1 cellular context compared by ENCODE assay signal in the genomic region with DNA sequence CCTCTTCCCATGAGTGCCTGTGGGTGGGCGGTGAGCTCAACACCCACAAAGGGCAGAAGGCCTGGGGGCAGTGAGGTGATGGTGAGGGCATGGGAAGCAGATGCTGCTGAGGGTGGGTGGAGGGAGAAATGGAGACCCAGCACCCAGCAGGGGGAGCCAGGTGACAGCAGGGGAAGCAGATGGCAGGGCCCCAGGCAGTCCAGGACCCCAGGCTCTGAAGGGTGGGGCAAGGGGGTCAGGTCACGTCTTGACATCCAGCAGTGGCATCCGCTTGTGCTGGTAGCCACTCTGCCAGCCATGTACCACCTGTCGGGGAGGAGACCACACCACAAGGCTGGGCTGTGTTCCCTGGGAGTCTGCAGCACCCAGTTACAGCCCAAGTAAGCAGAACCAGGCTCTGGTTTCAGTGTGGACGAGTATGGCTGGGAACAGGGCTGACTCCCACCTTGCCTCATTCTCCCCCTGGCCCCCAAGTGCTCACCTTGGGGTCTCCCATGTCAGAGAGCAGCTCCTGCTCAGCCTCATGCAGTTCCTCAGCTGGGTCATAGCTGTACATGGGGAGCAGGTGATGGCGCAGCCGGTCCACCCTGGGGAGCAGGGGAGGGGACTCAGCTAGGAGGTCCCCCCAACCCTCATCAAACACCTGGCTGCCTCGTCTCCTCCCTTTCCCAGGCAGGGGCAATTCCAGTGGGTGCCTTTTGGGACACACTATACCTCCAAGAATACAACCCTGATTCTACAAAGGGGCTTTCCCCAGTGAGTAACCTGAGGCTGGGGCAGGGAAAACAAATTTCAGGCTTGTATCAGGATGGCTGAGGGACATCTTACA.
TF ChIP-seq lines count a peak whose summit lies in the region.

No MANE protein-coding gene starts in this region.

TF ChIP-seq in WTC11, 78 proteins besides CTCF, POLR2A, EP300 and RAD21 (continued from another document and continues in another):
- TF ChIP-seq, protein P1, sequence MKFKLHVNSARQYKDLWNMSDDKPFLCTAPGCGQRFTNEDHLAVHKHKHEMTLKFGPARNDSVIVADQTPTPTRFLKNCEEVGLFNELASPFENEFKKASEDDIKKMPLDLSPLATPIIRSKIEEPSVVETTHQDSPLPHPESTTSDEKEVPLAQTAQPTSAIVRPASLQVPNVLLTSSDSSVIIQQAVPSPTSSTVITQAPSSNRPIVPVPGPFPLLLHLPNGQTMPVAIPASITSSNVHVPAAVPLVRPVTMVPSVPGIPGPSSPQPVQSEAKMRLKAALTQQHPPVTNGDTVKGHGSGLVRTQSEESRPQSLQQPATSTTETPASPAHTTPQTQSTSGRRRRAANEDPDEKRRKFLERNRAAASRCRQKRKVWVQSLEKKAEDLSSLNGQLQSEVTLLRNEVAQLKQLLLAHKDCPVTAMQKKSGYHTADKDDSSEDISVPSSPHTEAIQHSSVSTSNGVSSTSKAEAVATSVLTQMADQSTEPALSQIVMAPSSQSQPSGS (CRISPR knock-in tag; IDR thresholded peaks at IDR 0.05; ENCODE audit: borderline replicate concordance, low read depth), result peak; percentile 36; the same call in 1 of the 2 replicates
- peak; percentile 83; the same call in 1 of the 2 replicates for TF ChIP-seq NFE2L1 (CRISPR knock-in tag; IDR thresholded peaks at IDR 0.05)
- TF ChIP-seq JAZF1 (CRISPR knock-in tag; IDR thresholded peaks at IDR 0.05), result no peak
- TF ChIP-seq SMAD3 (CRISPR knock-in tag; IDR thresholded peaks at IDR 0.05; ENCODE audit: borderline replicate concordance), result no peak
- TF ChIP-seq, protein P2, sequence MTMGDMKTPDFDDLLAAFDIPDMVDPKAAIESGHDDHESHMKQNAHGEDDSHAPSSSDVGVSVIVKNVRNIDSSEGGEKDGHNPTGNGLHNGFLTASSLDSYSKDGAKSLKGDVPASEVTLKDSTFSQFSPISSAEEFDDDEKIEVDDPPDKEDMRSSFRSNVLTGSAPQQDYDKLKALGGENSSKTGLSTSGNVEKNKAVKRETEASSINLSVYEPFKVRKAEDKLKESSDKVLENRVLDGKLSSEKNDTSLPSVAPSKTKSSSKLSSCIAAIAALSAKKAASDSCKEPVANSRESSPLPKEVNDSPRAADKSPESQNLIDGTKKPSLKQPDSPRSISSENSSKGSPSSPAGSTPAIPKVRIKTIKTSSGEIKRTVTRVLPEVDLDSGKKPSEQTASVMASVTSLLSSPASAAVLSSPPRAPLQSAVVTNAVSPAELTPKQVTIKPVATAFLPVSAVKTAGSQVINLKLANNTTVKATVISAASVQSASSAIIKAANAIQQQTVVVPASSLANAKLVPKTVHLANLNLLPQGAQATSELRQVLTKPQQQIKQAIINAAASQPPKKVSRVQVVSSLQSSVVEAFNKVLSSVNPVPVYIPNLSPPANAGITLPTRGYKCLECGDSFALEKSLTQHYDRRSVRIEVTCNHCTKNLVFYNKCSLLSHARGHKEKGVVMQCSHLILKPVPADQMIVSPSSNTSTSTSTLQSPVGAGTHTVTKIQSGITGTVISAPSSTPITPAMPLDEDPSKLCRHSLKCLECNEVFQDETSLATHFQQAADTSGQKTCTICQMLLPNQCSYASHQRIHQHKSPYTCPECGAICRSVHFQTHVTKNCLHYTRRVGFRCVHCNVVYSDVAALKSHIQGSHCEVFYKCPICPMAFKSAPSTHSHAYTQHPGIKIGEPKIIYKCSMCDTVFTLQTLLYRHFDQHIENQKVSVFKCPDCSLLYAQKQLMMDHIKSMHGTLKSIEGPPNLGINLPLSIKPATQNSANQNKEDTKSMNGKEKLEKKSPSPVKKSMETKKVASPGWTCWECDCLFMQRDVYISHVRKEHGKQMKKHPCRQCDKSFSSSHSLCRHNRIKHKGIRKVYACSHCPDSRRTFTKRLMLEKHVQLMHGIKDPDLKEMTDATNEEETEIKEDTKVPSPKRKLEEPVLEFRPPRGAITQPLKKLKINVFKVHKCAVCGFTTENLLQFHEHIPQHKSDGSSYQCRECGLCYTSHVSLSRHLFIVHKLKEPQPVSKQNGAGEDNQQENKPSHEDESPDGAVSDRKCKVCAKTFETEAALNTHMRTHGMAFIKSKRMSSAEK (CRISPR knock-in tag; IDR thresholded peaks at IDR 0.05; ENCODE audit: borderline replicate concordance), result peak; percentile 90
- TF ChIP-seq RELA (CRISPR knock-in tag; IDR thresholded peaks at IDR 0.05; ENCODE audit: borderline replicate concordance), result peak; percentile 85; the same call in 1 of the 2 replicates
- TF ChIP-seq SOX15 (CRISPR knock-in tag; IDR thresholded peaks at IDR 0.05), result no peak
- 0 out of 2 replicates have a peak, but pooled peaks have one; percentile 50 for TF ChIP-seq ZBTB21 (CRISPR knock-in tag; IDR thresholded peaks at IDR 0.05; ENCODE audit: borderline replicate concordance)
- no peak for TF ChIP-seq GTF2I (CRISPR knock-in tag; conservative IDR thresholded peaks at IDR 0.05)
- TF ChIP-seq, protein P3, sequence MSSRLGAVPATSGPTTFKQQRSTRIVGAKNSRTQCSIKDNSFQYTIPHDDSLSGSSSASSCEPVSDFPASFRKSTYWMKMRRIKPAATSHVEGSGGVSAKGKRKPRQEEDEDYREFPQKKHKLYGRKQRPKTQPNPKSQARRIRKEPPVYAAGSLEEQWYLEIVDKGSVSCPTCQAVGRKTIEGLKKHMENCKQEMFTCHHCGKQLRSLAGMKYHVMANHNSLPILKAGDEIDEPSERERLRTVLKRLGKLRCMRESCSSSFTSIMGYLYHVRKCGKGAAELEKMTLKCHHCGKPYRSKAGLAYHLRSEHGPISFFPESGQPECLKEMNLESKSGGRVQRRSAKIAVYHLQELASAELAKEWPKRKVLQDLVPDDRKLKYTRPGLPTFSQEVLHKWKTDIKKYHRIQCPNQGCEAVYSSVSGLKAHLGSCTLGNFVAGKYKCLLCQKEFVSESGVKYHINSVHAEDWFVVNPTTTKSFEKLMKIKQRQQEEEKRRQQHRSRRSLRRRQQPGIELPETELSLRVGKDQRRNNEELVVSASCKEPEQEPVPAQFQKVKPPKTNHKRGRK (CRISPR knock-in tag; IDR thresholded peaks at IDR 0.05; ENCODE audit: borderline replicate concordance), result 0 out of 2 replicates have a peak, but pooled peaks have one; percentile 42
- TF ChIP-seq SP1 (CRISPR knock-in tag; conservative IDR thresholded peaks at IDR 0.05), result peak; percentile 90
- no peak for TF ChIP-seq NR3C1 (CRISPR knock-in tag; conservative IDR thresholded peaks at IDR 0.05; ENCODE audit: low read depth)
- TF ChIP-seq ZNF263 (CRISPR knock-in tag; IDR thresholded peaks at IDR 0.05; ENCODE audit: low read depth), result no peak
- TF ChIP-seq ZNF416 (CRISPR knock-in tag; IDR thresholded peaks at IDR 0.05), result peak; percentile 99
- no peak for TF ChIP-seq HMGA2 (CRISPR knock-in tag; IDR thresholded peaks at IDR 0.05)
- no peak for TF ChIP-seq CBFB (CRISPR knock-in tag; IDR thresholded peaks at IDR 0.05; ENCODE audit: low read depth)
- peak; percentile 98 for TF ChIP-seq EMX1 (CRISPR knock-in tag; IDR thresholded peaks at IDR 0.05)
- TF ChIP-seq, protein P4, sequence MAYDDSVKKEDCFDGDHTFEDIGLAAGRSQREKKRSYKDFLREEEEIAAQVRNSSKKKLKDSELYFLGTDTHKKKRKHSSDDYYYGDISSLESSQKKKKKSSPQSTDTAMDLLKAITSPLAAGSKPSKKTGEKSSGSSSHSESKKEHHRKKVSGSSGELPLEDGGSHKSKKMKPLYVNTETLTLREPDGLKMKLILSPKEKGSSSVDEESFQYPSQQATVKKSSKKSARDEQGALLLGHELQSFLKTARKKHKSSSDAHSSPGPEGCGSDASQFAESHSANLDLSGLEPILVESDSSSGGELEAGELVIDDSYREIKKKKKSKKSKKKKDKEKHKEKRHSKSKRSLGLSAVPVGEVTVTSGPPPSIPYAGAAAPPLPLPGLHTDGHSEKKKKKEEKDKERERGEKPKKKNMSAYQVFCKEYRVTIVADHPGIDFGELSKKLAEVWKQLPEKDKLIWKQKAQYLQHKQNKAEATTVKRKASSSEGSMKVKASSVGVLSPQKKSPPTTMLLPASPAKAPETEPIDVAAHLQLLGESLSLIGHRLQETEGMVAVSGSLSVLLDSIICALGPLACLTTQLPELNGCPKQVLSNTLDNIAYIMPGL (CRISPR knock-in tag; IDR thresholded peaks at IDR 0.05), result no peak; the same call in 1 of the 2 replicates
- TF ChIP-seq ESRRA (CRISPR knock-in tag; IDR thresholded peaks at IDR 0.05; ENCODE audit: borderline replicate concordance), result peak; percentile 82; the same call in 1 of the 2 replicates
- TF ChIP-seq FOXP1 (CRISPR knock-in tag; IDR thresholded peaks at IDR 0.05; ENCODE audit: borderline replicate concordance), result peak; percentile 98
- TF ChIP-seq, protein P5, sequence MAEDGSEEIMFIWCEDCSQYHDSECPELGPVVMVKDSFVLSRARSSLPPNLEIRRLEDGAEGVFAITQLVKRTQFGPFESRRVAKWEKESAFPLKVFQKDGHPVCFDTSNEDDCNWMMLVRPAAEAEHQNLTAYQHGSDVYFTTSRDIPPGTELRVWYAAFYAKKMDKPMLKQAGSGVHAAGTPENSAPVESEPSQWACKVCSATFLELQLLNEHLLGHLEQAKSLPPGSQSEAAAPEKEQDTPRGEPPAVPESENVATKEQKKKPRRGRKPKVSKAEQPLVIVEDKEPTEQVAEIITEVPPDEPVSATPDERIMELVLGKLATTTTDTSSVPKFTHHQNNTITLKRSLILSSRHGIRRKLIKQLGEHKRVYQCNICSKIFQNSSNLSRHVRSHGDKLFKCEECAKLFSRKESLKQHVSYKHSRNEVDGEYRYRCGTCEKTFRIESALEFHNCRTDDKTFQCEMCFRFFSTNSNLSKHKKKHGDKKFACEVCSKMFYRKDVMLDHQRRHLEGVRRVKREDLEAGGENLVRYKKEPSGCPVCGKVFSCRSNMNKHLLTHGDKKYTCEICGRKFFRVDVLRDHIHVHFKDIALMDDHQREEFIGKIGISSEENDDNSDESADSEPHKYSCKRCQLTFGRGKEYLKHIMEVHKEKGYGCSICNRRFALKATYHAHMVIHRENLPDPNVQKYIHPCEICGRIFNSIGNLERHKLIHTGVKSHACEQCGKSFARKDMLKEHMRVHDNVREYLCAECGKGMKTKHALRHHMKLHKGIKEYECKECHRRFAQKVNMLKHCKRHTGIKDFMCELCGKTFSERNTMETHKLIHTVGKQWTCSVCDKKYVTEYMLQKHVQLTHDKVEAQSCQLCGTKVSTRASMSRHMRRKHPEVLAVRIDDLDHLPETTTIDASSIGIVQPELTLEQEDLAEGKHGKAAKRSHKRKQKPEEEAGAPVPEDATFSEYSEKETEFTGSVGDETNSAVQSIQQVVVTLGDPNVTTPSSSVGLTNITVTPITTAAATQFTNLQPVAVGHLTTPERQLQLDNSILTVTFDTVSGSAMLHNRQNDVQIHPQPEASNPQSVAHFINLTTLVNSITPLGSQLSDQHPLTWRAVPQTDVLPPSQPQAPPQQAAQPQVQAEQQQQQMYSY (CRISPR knock-in tag; IDR thresholded peaks at IDR 0.05), result no peak
- TF ChIP-seq, protein P6, sequence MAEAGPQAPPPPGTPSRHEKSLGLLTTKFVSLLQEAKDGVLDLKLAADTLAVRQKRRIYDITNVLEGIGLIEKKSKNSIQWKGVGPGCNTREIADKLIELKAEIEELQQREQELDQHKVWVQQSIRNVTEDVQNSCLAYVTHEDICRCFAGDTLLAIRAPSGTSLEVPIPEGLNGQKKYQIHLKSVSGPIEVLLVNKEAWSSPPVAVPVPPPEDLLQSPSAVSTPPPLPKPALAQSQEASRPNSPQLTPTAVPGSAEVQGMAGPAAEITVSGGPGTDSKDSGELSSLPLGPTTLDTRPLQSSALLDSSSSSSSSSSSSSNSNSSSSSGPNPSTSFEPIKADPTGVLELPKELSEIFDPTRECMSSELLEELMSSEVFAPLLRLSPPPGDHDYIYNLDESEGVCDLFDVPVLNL (CRISPR knock-in tag; IDR thresholded peaks at IDR 0.05; ENCODE audit: borderline replicate concordance, low read depth), result no peak
- TF ChIP-seq, protein P7, sequence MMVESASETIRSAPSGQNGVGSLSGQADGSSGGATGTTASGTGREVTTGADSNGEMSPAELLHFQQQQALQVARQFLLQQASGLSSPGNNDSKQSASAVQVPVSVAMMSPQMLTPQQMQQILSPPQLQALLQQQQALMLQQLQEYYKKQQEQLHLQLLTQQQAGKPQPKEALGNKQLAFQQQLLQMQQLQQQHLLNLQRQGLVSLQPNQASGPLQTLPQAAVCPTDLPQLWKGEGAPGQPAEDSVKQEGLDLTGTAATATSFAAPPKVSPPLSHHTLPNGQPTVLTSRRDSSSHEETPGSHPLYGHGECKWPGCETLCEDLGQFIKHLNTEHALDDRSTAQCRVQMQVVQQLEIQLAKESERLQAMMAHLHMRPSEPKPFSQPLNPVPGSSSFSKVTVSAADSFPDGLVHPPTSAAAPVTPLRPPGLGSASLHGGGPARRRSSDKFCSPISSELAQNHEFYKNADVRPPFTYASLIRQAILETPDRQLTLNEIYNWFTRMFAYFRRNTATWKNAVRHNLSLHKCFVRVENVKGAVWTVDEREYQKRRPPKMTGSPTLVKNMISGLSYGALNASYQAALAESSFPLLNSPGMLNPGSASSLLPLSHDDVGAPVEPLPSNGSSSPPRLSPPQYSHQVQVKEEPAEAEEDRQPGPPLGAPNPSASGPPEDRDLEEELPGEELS (CRISPR knock-in tag; IDR thresholded peaks at IDR 0.05), result no peak
- TF ChIP-seq, protein P8, sequence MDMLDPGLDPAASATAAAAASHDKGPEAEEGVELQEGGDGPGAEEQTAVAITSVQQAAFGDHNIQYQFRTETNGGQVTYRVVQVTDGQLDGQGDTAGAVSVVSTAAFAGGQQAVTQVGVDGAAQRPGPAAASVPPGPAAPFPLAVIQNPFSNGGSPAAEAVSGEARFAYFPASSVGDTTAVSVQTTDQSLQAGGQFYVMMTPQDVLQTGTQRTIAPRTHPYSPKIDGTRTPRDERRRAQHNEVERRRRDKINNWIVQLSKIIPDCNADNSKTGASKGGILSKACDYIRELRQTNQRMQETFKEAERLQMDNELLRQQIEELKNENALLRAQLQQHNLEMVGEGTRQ (CRISPR knock-in tag; IDR thresholded peaks at IDR 0.05), result no peak
- TF ChIP-seq, protein P9, sequence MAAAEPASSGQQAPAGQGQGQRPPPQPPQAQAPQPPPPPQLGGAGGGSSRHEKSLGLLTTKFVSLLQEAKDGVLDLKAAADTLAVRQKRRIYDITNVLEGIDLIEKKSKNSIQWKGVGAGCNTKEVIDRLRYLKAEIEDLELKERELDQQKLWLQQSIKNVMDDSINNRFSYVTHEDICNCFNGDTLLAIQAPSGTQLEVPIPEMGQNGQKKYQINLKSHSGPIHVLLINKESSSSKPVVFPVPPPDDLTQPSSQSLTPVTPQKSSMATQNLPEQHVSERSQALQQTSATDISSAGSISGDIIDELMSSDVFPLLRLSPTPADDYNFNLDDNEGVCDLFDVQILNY (CRISPR knock-in tag; IDR thresholded peaks at IDR 0.05), result no peak
- peak; percentile 73; the same call in 1 of the 2 replicates for TF ChIP-seq TEAD1 (CRISPR knock-in tag; IDR thresholded peaks at IDR 0.05)
- TF ChIP-seq TP53 (CRISPR knock-in tag; IDR thresholded peaks at IDR 0.05), result no peak
- no peak for TF ChIP-seq RORB (CRISPR knock-in tag; IDR thresholded peaks at IDR 0.05)
- TF ChIP-seq, protein P10, sequence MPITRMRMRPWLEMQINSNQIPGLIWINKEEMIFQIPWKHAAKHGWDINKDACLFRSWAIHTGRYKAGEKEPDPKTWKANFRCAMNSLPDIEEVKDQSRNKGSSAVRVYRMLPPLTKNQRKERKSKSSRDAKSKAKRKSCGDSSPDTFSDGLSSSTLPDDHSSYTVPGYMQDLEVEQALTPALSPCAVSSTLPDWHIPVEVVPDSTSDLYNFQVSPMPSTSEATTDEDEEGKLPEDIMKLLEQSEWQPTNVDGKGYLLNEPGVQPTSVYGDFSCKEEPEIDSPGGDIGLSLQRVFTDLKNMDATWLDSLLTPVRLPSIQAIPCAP (CRISPR knock-in tag; IDR thresholded peaks at IDR 0.05), result peak; percentile 90
- TF ChIP-seq CREB1 (CRISPR knock-in tag; IDR thresholded peaks at IDR 0.05), result peak; percentile 91; the same call in 1 of the 2 replicates
- peak; percentile 74; the same call in 1 of the 2 replicates for TF ChIP-seq IRF2 (CRISPR knock-in tag; IDR thresholded peaks at IDR 0.05; ENCODE audit: borderline replicate concordance, low read depth)
- peak; percentile 58; the same call in 1 of the 2 replicates for TF ChIP-seq NR2C2 (CRISPR knock-in tag; IDR thresholded peaks at IDR 0.05)
- TF ChIP-seq KAT7 (CRISPR knock-in tag; IDR thresholded peaks at IDR 0.05; ENCODE audit: borderline replicate concordance), result 0 out of 2 replicates have a peak, but pooled peaks have one; percentile 62
